ENCODE assay signal across 11 cellular contexts in the genomic region with DNA sequence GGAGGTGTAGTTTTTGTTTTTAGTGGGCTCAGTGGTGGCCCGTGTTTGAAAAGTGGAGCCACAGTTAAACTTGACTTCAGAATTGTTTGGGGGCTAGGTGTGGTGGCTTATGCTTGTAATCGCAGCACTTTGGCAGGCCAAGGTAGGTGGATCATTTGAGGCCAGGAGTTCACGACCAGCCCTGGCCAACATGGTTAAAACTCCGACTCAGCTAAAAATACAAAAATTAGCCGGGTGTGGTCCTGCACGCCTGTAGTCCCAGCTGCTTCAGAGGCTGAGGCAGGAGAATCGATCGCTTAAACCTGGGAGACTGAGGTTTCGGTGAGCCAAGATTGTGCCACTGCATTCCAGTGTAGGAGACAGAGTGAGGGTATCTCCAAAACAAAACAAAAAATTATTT. TPM values are rescaled to one million over a fixed set of nuclear protein-coding genes. Genes with fewer than 3 reads are reported as not detected.
DNase-seq lines count a peak whose midpoint lies in the region; ATAC-seq, FAIRE-seq and TF ChIP-seq lines count a peak whose summit lies in the region.
"Had no signal": no experiment of that assay in that cellular context is flagged by ENCODE, and none has a peak within 500 bp of the region (broad histone marks: within the 10 kb centered on the region; RNA-seq: fewer than 3 reads in every experiment).

No MANE protein-coding gene starts in this region.

- peaks cover 74% of the 10 kb centered on the region for H3K36me3 Mint-ChIP-seq in stimulated activated naive CD8-positive, alpha-beta T cell treated with anti-CD3 and anti-CD28 coated beads, Interleukin-15, Interleukin-2, amounts not matched to agents 100 ng/mL and 50 ng/mL, for 24 hours (ENCODE audit: low read depth)
- H3K36me3 Mint-ChIP-seq in activated CD4-positive, alpha-beta memory T cell treated with anti-CD3 and anti-CD28 coated beads for 36 hours, result peaks cover 53% of the 10 kb centered on the region

- no peaks in the 10 kb centered on the region; a peak in 1 of 5 replicates for H3K27me3 ChIP-seq in HepG2 (ENCODE audit: control insufficient read depth in 1 of 2, insufficient read depth in 2 of 2, low read length in 2 of 2)

- DNase-seq in stimulated activated naive CD8-positive, alpha-beta T cell treated with anti-CD3 and anti-CD28 coated beads, Interleukin-15, Interleukin-2, amounts not matched to agents 100 U/mL and 50 U/mL, for 24 hours, result no peak
- DNase-seq in activated CD4-positive, alpha-beta memory T cell treated with anti-CD3 and anti-CD28 coated beads for 36 hours, result no peak
- DNase-seq in HepG2 (ENCODE audit: low spot score), result no peak
- DNase-seq in inferior parietal cortex (ENCODE audit: extremely low spot score), result no peak
- no peak for DNase-seq in NCI-H2107 treated with DMSO at 0.1 percent for 48 hours (lab: John Stamatoyannopoulos, UW; ENCODE audit: unreplicated experiment)
- DNase-seq: C1 segment of cervical spinal cord, NCI-H2171, SW 1271 had no signal

- intact Hi-C loops in activated CD4-positive, alpha-beta memory T cell treated with anti-CD3 and anti-CD28 coated beads for 36 hours (cut with micrococcal nuclease), result loop anchor here (5.0 kb wide), 1 partner anchor 521 kb away; no protein-coding TSS in a partner anchor
- intact Hi-C loops in HepG2 (cut with micrococcal nuclease; ENCODE audit: unreplicated experiment), result no loop called here

- TF ChIP-seq CTCF in HepG2 (CRISPR knock-in tag; IDR thresholded peaks at IDR 0.05), result no peak

- no peaks in the 10 kb centered on the region; the same call in none of the 2 replicates for H4K20me1 ChIP-seq in HepG2 (ENCODE audit: insufficient read depth, low read length)

- H3K27ac Mint-ChIP-seq in stimulated activated naive CD8-positive, alpha-beta T cell treated with anti-CD3 and anti-CD28 coated beads, Interleukin-15, Interleukin-2, amounts not matched to agents 100 ng/mL and 50 ng/mL, for 24 hours, result peak overlapping the region; percentile 90
- peak overlapping the region; percentile 64 for H3K27ac Mint-ChIP-seq in activated CD4-positive, alpha-beta memory T cell treated with anti-CD3 and anti-CD28 coated beads for 36 hours

- peaks cover 64% of the 10 kb centered on the region for H3K79me2 ChIP-seq in HepG2 (ENCODE audit: insufficient read depth, low read length)

- no TSS peak for BruUV-seq in HepG2 (replicated peaks; lab: Mats Ljungman, UMichigan)

- H2AFZ ChIP-seq in HepG2 (ENCODE audit: low read length), result no peak overlapping the region

- no peaks in the 10 kb centered on the region for H3K27me3 Mint-ChIP-seq in stimulated activated naive CD8-positive, alpha-beta T cell treated with anti-CD3 and anti-CD28 coated beads, Interleukin-15, Interleukin-2, amounts not matched to agents 100 ng/mL and 50 ng/mL, for 24 hours
- H3K27me3 Mint-ChIP-seq in activated CD4-positive, alpha-beta memory T cell treated with anti-CD3 and anti-CD28 coated beads for 36 hours, result no peaks in the 10 kb centered on the region

- TF ChIP-seq POLR2A in HepG2 (IDR thresholded peaks at IDR 0.05; ENCODE audit: insufficient read depth in 1 of 2, low read depth in 2 of 2, low read length in 2 of 2), result no peak

- CTCF ChIA-PET in activated CD4-positive, alpha-beta memory T cell treated with anti-CD3 and anti-CD28 coated beads for 36 hours (lab: Charles Lee), result interaction anchor here (1.0 to 1.6 kb wide), 2 partner anchors 20 to 21 kb away, joined by 3 to 5 read pairs; no protein-coding TSS in a partner anchor
- CTCF ChIA-PET in HepG2 (lab: Yijun Ruan, JAX; ENCODE audit: low intra/inter-chr PET ratio, low total read pairs), result no interaction called here

- peaks cover 60% of the 10 kb centered on the region for H3K4me1 Mint-ChIP-seq in stimulated activated naive CD8-positive, alpha-beta T cell treated with anti-CD3 and anti-CD28 coated beads, Interleukin-15, Interleukin-2, amounts not matched to agents 100 ng/mL and 50 ng/mL, for 24 hours (ENCODE audit: low read depth)
- H3K4me1 Mint-ChIP-seq in activated CD4-positive, alpha-beta memory T cell treated with anti-CD3 and anti-CD28 coated beads for 36 hours (ENCODE audit: low read depth), result peaks cover 36% of the 10 kb centered on the region

- H3K9me3 Mint-ChIP-seq in stimulated activated naive CD8-positive, alpha-beta T cell treated with anti-CD3 and anti-CD28 coated beads, Interleukin-15, Interleukin-2, amounts not matched to agents 100 ng/mL and 50 ng/mL, for 24 hours, result no peaks in the 10 kb centered on the region
- H3K9me3 Mint-ChIP-seq in activated CD4-positive, alpha-beta memory T cell treated with anti-CD3 and anti-CD28 coated beads for 36 hours, result no peaks in the 10 kb centered on the region

- in situ Hi-C loops in HepG2 (cut with HindIII; ENCODE audit: extremely low pct_ligation_motif_present, low pct_unique_long_range_greater_than_20kb), result no loop called here

- POLR2A ChIA-PET in activated CD4-positive, alpha-beta memory T cell treated with anti-CD3 and anti-CD28 coated beads for 36 hours (lab: Charles Lee), result interaction anchor here (0.8 kb wide), 1 partner anchor 11 kb away, joined by 3 read pairs; a partner anchor contains a TSS
- POLR2A ChIA-PET in HepG2 (lab: Yijun Ruan, JAX), result interaction anchor here (1.0 to 2.7 kb wide), 4 partner anchors 10 to 47 kb away, joined by 4 to 21 read pairs (median 7); a partner anchor contains a TSS

- H3K9ac ChIP-seq in HepG2 (ENCODE audit: insufficient read depth, low read depth, low read length), result peak overlapping the region; percentile 92

- TF ChIP-seq EP300 in HepG2 (IDR thresholded peaks at IDR 0.05; ENCODE audit: low read depth in 2 of 2, low read length in 2 of 2), result no peak
- no peak for TF ChIP-seq EP300 in HepG2 (CRISPR knock-in tag; IDR thresholded peaks at IDR 0.05; ENCODE audit: borderline replicate concordance)

- peak overlapping the region; percentile 81 to 98 (median 91) for H3K4me3 ChIP-seq in HepG2 (replicated peaks in 1 of 3; ENCODE audit: insufficient read depth in 1 of 3, low read depth in 2 of 3, low read length in 3 of 3)

- peak overlapping the region; percentile 78 for H3K4me2 ChIP-seq in HepG2 (ENCODE audit: low read depth, low read length)

- 78% methylated on average over 9 of the region's 9 CpGs for WGBS in HepG2 (ENCODE audit: low lambda C conversion rate)

- no peaks in the 10 kb centered on the region for H3K9me3 ChIP-seq in HepG2 (ENCODE audit: low read length)

- peak overlapping the region; percentile 100 for H3K4me3 Mint-ChIP-seq in stimulated activated naive CD8-positive, alpha-beta T cell treated with anti-CD3 and anti-CD28 coated beads, Interleukin-15, Interleukin-2, amounts not matched to agents 100 ng/mL and 50 ng/mL, for 24 hours
- H3K4me3 Mint-ChIP-seq in activated CD4-positive, alpha-beta memory T cell treated with anti-CD3 and anti-CD28 coated beads for 36 hours, result peak overlapping the region; percentile 68

- H3K36me3 ChIP-seq in HepG2 (replicated peaks in 1 of 2; ENCODE audit: control insufficient read depth in 1 of 2, insufficient read depth in 2 of 2, low read length in 2 of 2), result peaks cover 5 to 42% of the 10 kb centered on the region in 2 experiments; a peak in 4 of 5 replicates

- no peak for TF ChIP-seq RAD21 in HepG2 (CRISPR knock-in tag; IDR thresholded peaks at IDR 0.05)

- H3K4me1 ChIP-seq in HepG2 (ENCODE audit: insufficient read depth, low read length), result peaks cover 73% of the 10 kb centered on the region

- no peak for ATAC-seq in stimulated activated naive CD8-positive, alpha-beta T cell treated with anti-CD3 and anti-CD28 coated beads, Interleukin-15, Interleukin-2, amounts not matched to agents 100 U/mL and 50 U/mL, for 24 hours
- no peak for ATAC-seq in HepG2
- ATAC-seq in HG03280 (IDR thresholded peaks at IDR 0.05; ENCODE audit: unreplicated experiment), result no peak
- no peak for ATAC-seq in HG03097 (IDR thresholded peaks at IDR 0.05; ENCODE audit: low FRiP score, unreplicated experiment)

- H3K27ac ChIP-seq in HepG2 (ENCODE audit: extremely low read length, insufficient read depth, low read length), result no peak overlapping the region

- no peak for FAIRE-seq in HepG2 (lab: Jason Lieb, UNC)

RNA-seq across cellular contexts. Expression of a gene that starts 1.8 kb away (rescaled TPM):
- total RNA-seq in activated CD4-positive, alpha-beta memory T cell treated with anti-CD3 and anti-CD28 coated beads for 36 hours, result 100 to 1,000 TPM; 222 to 230 TPM
- total RNA-seq in HepG2 (2016; rRNA removed; fragmentation: Illumina TruSeq; extraction: Trizol), result 292 and 425 TPM in 2 replicates
- 46.3 and 52.8 TPM in 2 replicates for total RNA-seq in HepG2 (2016; cell fraction: cytosol; rRNA removed; fragmentation: Illumina TruSeq; extraction: Trizol; ENCODE audit: low read depth)
- total RNA-seq in HepG2 (2016; cell fraction: insoluble cytoplasmic fraction; rRNA removed; fragmentation: Illumina TruSeq; extraction: Trizol), result 297 and 437 TPM in 2 replicates
- 96.3 and 109 TPM in 2 replicates for total RNA-seq in HepG2 (2016; cell fraction: membrane; rRNA removed; fragmentation: Illumina TruSeq; extraction: Trizol)
- total RNA-seq in HepG2 (2016; cell fraction: nucleus; rRNA removed; fragmentation: Illumina TruSeq; extraction: Trizol), result 167 and 182 TPM in 2 replicates
- polyA plus RNA-seq in HepG2 (2011; rRNA removed), result 135 and 219 TPM in 2 replicates
- 87.9 and 139 TPM in 2 replicates for polyA plus RNA-seq in HepG2 (2011; cell fraction: cytosol; rRNA removed)
- polyA plus RNA-seq in HepG2 (2011; cell fraction: nucleus; rRNA removed), result 80.9 and 81.9 TPM in 2 replicates
- 147 and 167 TPM in 2 replicates for polyA plus RNA-seq in HepG2 (2012)
- 29.1 and 31.6 TPM in 2 replicates for polyA plus RNA-seq in HepG2 (2016; cell fraction: cytosol; fragmentation: Illumina TruSeq; extraction: Trizol; ENCODE audit: low read depth)
- polyA plus RNA-seq in HepG2 (2016; cell fraction: insoluble cytoplasmic fraction; fragmentation: Illumina TruSeq; extraction: Trizol; ENCODE audit: low read depth), result 455 and 526 TPM in 2 replicates
- polyA plus RNA-seq in HepG2 (2016; cell fraction: membrane; fragmentation: Illumina TruSeq; extraction: Trizol; ENCODE audit: low read depth), result 69.4 and 72.1 TPM in 2 replicates
- 371 TPM in 2 replicates for polyA plus RNA-seq in HepG2 (2016; cell fraction: nucleus; fragmentation: Illumina TruSeq; extraction: Trizol; ENCODE audit: insufficient read depth, low read depth)
- polyA minus RNA-seq in HepG2 (2011; rRNA and poly(A)+ RNA removed; ENCODE audit: low replicate concordance), result 62.3 and 243 TPM in 2 replicates
- 72.5 and 82.6 TPM in 2 replicates for polyA minus RNA-seq in HepG2 (2011; cell fraction: cytosol; rRNA and poly(A)+ RNA removed)
- 101 and 127 TPM in 2 replicates for polyA minus RNA-seq in HepG2 (2011; cell fraction: nucleus; rRNA and poly(A)+ RNA removed)

RNA-seq across cellular contexts. Expression of a gene that starts 2.1 kb away (rescaled TPM):
- total RNA-seq in activated CD4-positive, alpha-beta memory T cell treated with anti-CD3 and anti-CD28 coated beads for 36 hours, result 10 to 100 TPM; 16.3 to 20.9 TPM
- total RNA-seq in HepG2 (2016; rRNA removed; fragmentation: Illumina TruSeq; extraction: Trizol), result 124 and 175 TPM in 2 replicates
- 25.3 and 32.9 TPM in 2 replicates for total RNA-seq in HepG2 (2016; cell fraction: cytosol; rRNA removed; fragmentation: Illumina TruSeq; extraction: Trizol; ENCODE audit: low read depth)
- 124 and 200 TPM in 2 replicates for total RNA-seq in HepG2 (2016; cell fraction: insoluble cytoplasmic fraction; rRNA removed; fragmentation: Illumina TruSeq; extraction: Trizol)
- 65.6 and 67.9 TPM in 2 replicates for total RNA-seq in HepG2 (2016; cell fraction: membrane; rRNA removed; fragmentation: Illumina TruSeq; extraction: Trizol)
- total RNA-seq in HepG2 (2016; cell fraction: nucleus; rRNA removed; fragmentation: Illumina TruSeq; extraction: Trizol), result 54.9 and 62.4 TPM in 2 replicates
- polyA plus RNA-seq in HepG2 (2011; rRNA removed), result 85.5 and 85.8 TPM in 2 replicates
- polyA plus RNA-seq in HepG2 (2011; cell fraction: cytosol; rRNA removed), result 97.1 and 104 TPM in 2 replicates
- polyA plus RNA-seq in HepG2 (2011; cell fraction: nucleus; rRNA removed), result 23.5 and 32.4 TPM in 2 replicates
- polyA plus RNA-seq in HepG2 (2012), result 63.4 and 77.8 TPM in 2 replicates
- 24.3 and 28.7 TPM in 2 replicates for polyA plus RNA-seq in HepG2 (2016; cell fraction: cytosol; fragmentation: Illumina TruSeq; extraction: Trizol; ENCODE audit: low read depth)
- polyA plus RNA-seq in HepG2 (2016; cell fraction: insoluble cytoplasmic fraction; fragmentation: Illumina TruSeq; extraction: Trizol; ENCODE audit: low read depth), result 138 and 145 TPM in 2 replicates
- polyA plus RNA-seq in HepG2 (2016; cell fraction: membrane; fragmentation: Illumina TruSeq; extraction: Trizol; ENCODE audit: low read depth), result 40.5 and 43.9 TPM in 2 replicates
- 58.7 and 60.7 TPM in 2 replicates for polyA plus RNA-seq in HepG2 (2016; cell fraction: nucleus; fragmentation: Illumina TruSeq; extraction: Trizol; ENCODE audit: insufficient read depth, low read depth)
- polyA minus RNA-seq in HepG2 (2011; rRNA and poly(A)+ RNA removed; ENCODE audit: low replicate concordance), result 48.6 and 65.8 TPM in 2 replicates
- 59.8 and 64.2 TPM in 2 replicates for polyA minus RNA-seq in HepG2 (2011; cell fraction: cytosol; rRNA and poly(A)+ RNA removed)
- polyA minus RNA-seq in HepG2 (2011; cell fraction: nucleus; rRNA and poly(A)+ RNA removed), result 40.7 and 55.8 TPM in 2 replicates

RNA-seq across cellular contexts. Expression of a gene that starts 10.7 kb away (rescaled TPM):
- 100 to 1,000 TPM; 130 to 133 TPM for total RNA-seq in activated CD4-positive, alpha-beta memory T cell treated with anti-CD3 and anti-CD28 coated beads for 36 hours
- 22.4 and 54.4 TPM in 2 replicates for total RNA-seq in HepG2 (2016; rRNA removed; fragmentation: Illumina TruSeq; extraction: Trizol)
- 12.4 and 13.6 TPM in 2 replicates for total RNA-seq in HepG2 (2016; cell fraction: cytosol; rRNA removed; fragmentation: Illumina TruSeq; extraction: Trizol; ENCODE audit: low read depth)
- total RNA-seq in HepG2 (2016; cell fraction: insoluble cytoplasmic fraction; rRNA removed; fragmentation: Illumina TruSeq; extraction: Trizol), result 20.6 and 54.0 TPM in 2 replicates
- total RNA-seq in HepG2 (2016; cell fraction: membrane; rRNA removed; fragmentation: Illumina TruSeq; extraction: Trizol), result 25.2 and 28.6 TPM in 2 replicates
- 45.2 and 49.4 TPM in 2 replicates for total RNA-seq in HepG2 (2016; cell fraction: nucleus; rRNA removed; fragmentation: Illumina TruSeq; extraction: Trizol)
- 48.0 and 48.9 TPM in 2 replicates for polyA plus RNA-seq in HepG2 (2011; rRNA removed)
- 37.0 and 44.8 TPM in 2 replicates for polyA plus RNA-seq in HepG2 (2011; cell fraction: cytosol; rRNA removed)
- 132 and 139 TPM in 2 replicates for polyA plus RNA-seq in HepG2 (2011; cell fraction: nucleus; rRNA removed)
- 47.6 and 52.3 TPM in 2 replicates for polyA plus RNA-seq in HepG2 (2012)
- polyA plus RNA-seq in HepG2 (2016; cell fraction: cytosol; fragmentation: Illumina TruSeq; extraction: Trizol; ENCODE audit: low read depth), result 10.5 and 10.7 TPM in 2 replicates
- 15.4 and 19.0 TPM in 2 replicates for polyA plus RNA-seq in HepG2 (2016; cell fraction: insoluble cytoplasmic fraction; fragmentation: Illumina TruSeq; extraction: Trizol; ENCODE audit: low read depth)
- 16.9 and 18.1 TPM in 2 replicates for polyA plus RNA-seq in HepG2 (2016; cell fraction: membrane; fragmentation: Illumina TruSeq; extraction: Trizol; ENCODE audit: low read depth)
- polyA plus RNA-seq in HepG2 (2016; cell fraction: nucleus; fragmentation: Illumina TruSeq; extraction: Trizol; ENCODE audit: insufficient read depth, low read depth), result 77.0 and 78.6 TPM in 2 replicates
- 55.3 and 78.5 TPM in 2 replicates for polyA minus RNA-seq in HepG2 (2011; rRNA and poly(A)+ RNA removed; ENCODE audit: low replicate concordance)
- polyA minus RNA-seq in HepG2 (2011; cell fraction: cytosol; rRNA and poly(A)+ RNA removed), result 28.3 and 29.1 TPM in 2 replicates
- 40.4 and 52.2 TPM in 2 replicates for polyA minus RNA-seq in HepG2 (2011; cell fraction: nucleus; rRNA and poly(A)+ RNA removed)

RNA-seq across cellular contexts. Expression of a gene that starts 39.4 kb away (rescaled TPM):
- 1 to 10 TPM; 2.4 to 3.0 TPM for total RNA-seq in activated CD4-positive, alpha-beta memory T cell treated with anti-CD3 and anti-CD28 coated beads for 36 hours
- 0.44 TPM in 1 of 2 replicates, not detected in the other for total RNA-seq in HepG2 (2016; rRNA removed; fragmentation: Illumina TruSeq; extraction: Trizol)
- total RNA-seq in HepG2 (2016; cell fraction: cytosol; rRNA removed; fragmentation: Illumina TruSeq; extraction: Trizol; ENCODE audit: low read depth), result 0.18 TPM in 1 of 2 replicates, not detected in the other
- total RNA-seq in HepG2 (2016; cell fraction: insoluble cytoplasmic fraction; rRNA removed; fragmentation: Illumina TruSeq; extraction: Trizol), result 0.37 and 0.84 TPM in 2 replicates
- 0.09 TPM in 1 of 2 replicates, not detected in the other for total RNA-seq in HepG2 (2016; cell fraction: membrane; rRNA removed; fragmentation: Illumina TruSeq; extraction: Trizol)
- 0.50 and 1.5 TPM in 2 replicates for total RNA-seq in HepG2 (2016; cell fraction: nucleus; rRNA removed; fragmentation: Illumina TruSeq; extraction: Trizol)
- 0.71 and 1.1 TPM in 2 replicates for polyA plus RNA-seq in HepG2 (2011; rRNA removed)
- 0.09 and 0.36 TPM in 2 replicates for polyA plus RNA-seq in HepG2 (2011; cell fraction: cytosol; rRNA removed)
- polyA plus RNA-seq in HepG2 (2011; cell fraction: nucleus; rRNA removed), result 2.6 and 2.9 TPM in 2 replicates
- polyA plus RNA-seq in HepG2 (2012), result 0.98 and 1.5 TPM in 2 replicates
- polyA plus RNA-seq in HepG2 (2016; cell fraction: cytosol; fragmentation: Illumina TruSeq; extraction: Trizol; ENCODE audit: low read depth), result 0.05 and 0.24 TPM in 2 replicates
- not detected in 2 replicates for polyA plus RNA-seq in HepG2 (2016; cell fraction: insoluble cytoplasmic fraction; fragmentation: Illumina TruSeq; extraction: Trizol; ENCODE audit: low read depth)
- polyA plus RNA-seq in HepG2 (2016; cell fraction: membrane; fragmentation: Illumina TruSeq; extraction: Trizol; ENCODE audit: low read depth), result 0.12 TPM in 1 of 2 replicates, not detected in the other
- polyA plus RNA-seq in HepG2 (2016; cell fraction: nucleus; fragmentation: Illumina TruSeq; extraction: Trizol; ENCODE audit: insufficient read depth, low read depth), result 1.6 and 1.9 TPM in 2 replicates
- polyA minus RNA-seq in HepG2 (2011; rRNA and poly(A)+ RNA removed; ENCODE audit: low replicate concordance), result 0.09 and 0.10 TPM in 2 replicates
- polyA minus RNA-seq in HepG2 (2011; cell fraction: cytosol; rRNA and poly(A)+ RNA removed), result not detected in 2 replicates
- 0.52 and 1.5 TPM in 2 replicates for polyA minus RNA-seq in HepG2 (2011; cell fraction: nucleus; rRNA and poly(A)+ RNA removed)

RNA-seq across cellular contexts. Expression of a gene that starts 52.9 kb away (rescaled TPM):
- total RNA-seq in activated CD4-positive, alpha-beta memory T cell treated with anti-CD3 and anti-CD28 coated beads for 36 hours, result 100 to 1,000 TPM; 764 to 766 TPM
- 572 and 599 TPM in 2 replicates for total RNA-seq in HepG2 (2016; rRNA removed; fragmentation: Illumina TruSeq; extraction: Trizol)
- 170 and 177 TPM in 2 replicates for total RNA-seq in HepG2 (2016; cell fraction: cytosol; rRNA removed; fragmentation: Illumina TruSeq; extraction: Trizol; ENCODE audit: low read depth)
- total RNA-seq in HepG2 (2016; cell fraction: insoluble cytoplasmic fraction; rRNA removed; fragmentation: Illumina TruSeq; extraction: Trizol), result 576 and 629 TPM in 2 replicates
- 222 TPM in 2 replicates for total RNA-seq in HepG2 (2016; cell fraction: membrane; rRNA removed; fragmentation: Illumina TruSeq; extraction: Trizol)
- total RNA-seq in HepG2 (2016; cell fraction: nucleus; rRNA removed; fragmentation: Illumina TruSeq; extraction: Trizol), result 198 and 219 TPM in 2 replicates
- polyA plus RNA-seq in HepG2 (2011; rRNA removed), result 330 and 333 TPM in 2 replicates
- 318 and 570 TPM in 2 replicates for polyA plus RNA-seq in HepG2 (2011; cell fraction: cytosol; rRNA removed)
- 143 and 151 TPM in 2 replicates for polyA plus RNA-seq in HepG2 (2011; cell fraction: nucleus; rRNA removed)
- 315 and 361 TPM in 2 replicates for polyA plus RNA-seq in HepG2 (2012)
- polyA plus RNA-seq in HepG2 (2016; cell fraction: cytosol; fragmentation: Illumina TruSeq; extraction: Trizol; ENCODE audit: low read depth), result 167 and 168 TPM in 2 replicates
- 522 and 567 TPM in 2 replicates for polyA plus RNA-seq in HepG2 (2016; cell fraction: insoluble cytoplasmic fraction; fragmentation: Illumina TruSeq; extraction: Trizol; ENCODE audit: low read depth)
- 181 and 189 TPM in 2 replicates for polyA plus RNA-seq in HepG2 (2016; cell fraction: membrane; fragmentation: Illumina TruSeq; extraction: Trizol; ENCODE audit: low read depth)
- 254 and 280 TPM in 2 replicates for polyA plus RNA-seq in HepG2 (2016; cell fraction: nucleus; fragmentation: Illumina TruSeq; extraction: Trizol; ENCODE audit: insufficient read depth, low read depth)
- polyA minus RNA-seq in HepG2 (2011; rRNA and poly(A)+ RNA removed; ENCODE audit: low replicate concordance), result 124 and 252 TPM in 2 replicates
- 128 and 156 TPM in 2 replicates for polyA minus RNA-seq in HepG2 (2011; cell fraction: cytosol; rRNA and poly(A)+ RNA removed)
- 40.2 and 48.9 TPM in 2 replicates for polyA minus RNA-seq in HepG2 (2011; cell fraction: nucleus; rRNA and poly(A)+ RNA removed)
